ENCODE assay signal across 1 cellular context in the genomic region with DNA sequence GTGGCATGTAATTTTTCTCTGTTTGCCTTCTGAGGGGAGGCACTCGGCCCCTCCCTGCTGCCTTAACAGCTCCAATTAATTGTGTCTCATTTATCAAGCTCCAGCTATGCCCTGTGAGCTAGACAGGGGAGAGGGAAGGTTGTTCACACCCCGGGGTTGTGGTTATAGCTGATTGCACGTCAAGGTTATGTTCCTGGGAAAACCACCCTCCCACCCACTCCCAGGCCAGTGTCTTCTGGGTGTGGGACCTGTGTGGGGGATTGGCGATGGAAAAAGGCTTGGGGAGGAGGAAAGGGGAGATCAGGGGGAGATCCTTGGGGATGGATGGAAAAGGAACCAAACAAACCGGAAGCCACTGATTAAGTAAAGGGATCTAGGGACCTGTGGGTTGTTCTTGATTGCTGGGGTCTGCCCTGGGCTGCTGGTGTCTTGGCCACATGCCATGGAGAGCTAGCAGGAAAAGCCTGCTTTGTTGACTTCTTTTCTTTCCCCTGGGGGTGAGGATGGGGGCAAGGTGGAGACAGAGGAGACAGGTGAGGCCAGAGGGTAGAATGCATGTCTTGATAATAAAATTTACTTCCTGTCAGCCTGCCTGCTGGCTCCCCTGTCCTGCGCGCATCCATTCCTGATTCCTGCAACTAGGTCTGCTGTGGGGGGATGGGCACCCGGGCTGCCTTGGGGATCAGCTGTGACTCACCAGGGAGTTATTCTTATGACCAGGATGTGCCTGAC.
A peak's percentile ranks its signal among the peaks of the same experiment; 100 is the strongest.
TF ChIP-seq lines count a peak whose summit lies in the region.

No MANE protein-coding gene starts in this region.

TF ChIP-seq in IMR-90, 13 proteins besides CTCF, POLR2A, EP300 and RAD21:
- peak; percentile 92 for TF ChIP-seq FOS (IDR thresholded peaks at IDR 0.05; ENCODE audit: low read depth, low read length)
- no peak for TF ChIP-seq MXI1 (IDR thresholded peaks at IDR 0.05; ENCODE audit: borderline replicate concordance, low read depth, low read length)
- TF ChIP-seq BHLHE40 (IDR thresholded peaks at IDR 0.05; ENCODE audit: low read depth, low read length): 0 out of 2 replicates have a peak, but pooled peaks have one; percentile 43
